In the genomic region with DNA sequence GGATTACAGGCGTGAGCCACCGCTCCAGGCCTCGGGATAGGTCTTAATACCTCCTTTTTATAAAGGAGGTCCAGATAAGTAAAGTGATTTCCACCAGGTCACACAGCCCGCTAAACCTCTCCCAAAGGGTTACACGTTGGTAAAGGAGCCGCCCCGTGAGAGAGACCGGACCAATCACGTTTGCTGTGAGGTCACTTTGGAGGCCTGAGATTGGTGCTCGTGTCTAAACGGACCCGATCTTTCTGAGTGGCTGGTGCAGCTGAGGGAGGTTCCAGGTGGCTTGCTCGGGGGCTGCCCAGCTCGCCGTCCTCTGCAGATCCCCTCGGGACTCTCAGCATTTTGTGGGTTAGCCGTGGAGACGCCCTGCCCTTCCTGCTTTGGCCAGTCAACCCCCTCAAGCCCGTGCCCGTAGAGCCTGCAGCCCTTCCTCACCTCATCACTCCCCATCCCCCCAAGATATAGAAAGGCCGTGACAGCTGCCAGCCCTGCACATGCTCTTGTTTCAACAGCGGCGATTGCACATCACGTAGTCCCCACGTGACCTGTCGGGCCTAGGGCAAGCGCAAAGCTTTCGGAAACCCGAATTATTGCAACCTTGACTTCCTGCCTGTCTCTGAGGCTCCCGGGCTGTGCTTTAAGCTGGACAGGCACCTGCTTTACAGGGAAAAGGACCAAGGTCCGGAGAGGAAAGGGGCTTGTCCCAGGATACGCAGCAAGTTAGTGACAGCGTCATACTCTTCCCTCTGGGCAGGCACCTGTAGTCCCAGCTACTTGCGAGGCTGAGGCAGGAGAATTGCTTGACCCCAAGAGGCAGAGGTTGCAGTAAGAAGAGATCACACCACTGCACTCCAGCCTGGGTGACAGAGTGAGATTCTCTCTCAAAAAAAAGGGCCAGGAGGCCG, we compare ENCODE assay signal across 8 cellular contexts. TPM values are rescaled to one million over a fixed set of nuclear protein-coding genes. Genes with fewer than 3 reads are reported as not detected.
DNase-seq lines count a peak whose midpoint lies in the region; ATAC-seq and TF ChIP-seq lines count a peak whose summit lies in the region.

No MANE protein-coding gene starts in this region.

- CTCF ChIA-PET in Calu3 (lab: Charles Lee): interaction anchor here (0.5 to 1.5 kb wide), 2 partner anchors 13 to 23 kb away, joined by 3 to 5 read pairs; partner anchors contain the start of gene ZYG11B
- CTCF ChIA-PET in IMR-90 (lab: Yijun Ruan, JAX): no interaction called here

- H3K9me3 ChIP-seq in IMR-90 (ENCODE audit: control insufficient read depth, insufficient read depth, low read length): no peaks in the 10 kb centered on the region
- no peaks in the 10 kb centered on the region for H3K9me3 ChIP-seq in SJSA1 (replicated peaks)
- H3K9me3 ChIP-seq in neutrophil: no peaks in the 10 kb centered on the region
- H3K9me3 ChIP-seq in subcutaneous abdominal adipose tissue (ENCODE audit: control insufficient read depth in 5 of 5, low read length in 5 of 5): no peaks in the 10 kb centered on the region

- H3K18ac ChIP-seq in IMR-90 (ENCODE audit: low read depth, low read length): peak overlapping the region; percentile 73

- H3K23ac ChIP-seq in IMR-90 (ENCODE audit: low read depth, low read length): peak overlapping the region; percentile 72; the same call in 1 of the 2 replicates

- H3K4ac ChIP-seq in IMR-90 (ENCODE audit: low read depth, low read length): peak overlapping the region; percentile 88

- H3K9ac ChIP-seq in IMR-90 (ENCODE audit: low read depth, low read length) (peak overlapping the region; percentile 17), subcutaneous abdominal adipose tissue (ENCODE audit: low read length in 5 of 5) (peak overlapping the region in 4 of 5 donors; percentile 69 to 82 (median 73))

- H3K14ac ChIP-seq in IMR-90 (replicated peaks; ENCODE audit: low read depth, low read length): peak overlapping the region; percentile 23

- peak overlapping the region; percentile 2; the same call in 1 of the 3 replicates for H2BK15ac ChIP-seq in IMR-90 (ENCODE audit: low read depth, low read length)

- H4K5ac ChIP-seq in IMR-90 (ENCODE audit: low read depth, low read length): peak overlapping the region; percentile 84

- no peaks in the 10 kb centered on the region for H3K36me3 ChIP-seq in IMR-90 (ENCODE audit: control insufficient read depth, insufficient read depth, low read length)
- H3K36me3 ChIP-seq in SJSA1: no peaks in the 10 kb centered on the region
- no peaks in the 10 kb centered on the region for H3K36me3 ChIP-seq in neutrophil
- H3K36me3 ChIP-seq in subcutaneous abdominal adipose tissue (ENCODE audit: control insufficient read depth in 5 of 5, insufficient read depth in 5 of 5, low read length in 5 of 5): no peaks in the 10 kb centered on the region

- dilution Hi-C loops in IMR-90 (cut with HindIII; ENCODE audit: low sequenced_read_pairs, unreplicated experiment): no loop called here

- H2BK120ac ChIP-seq in IMR-90 (ENCODE audit: low read depth, low read length): peak overlapping the region; percentile 32

- H3K79me1 ChIP-seq in IMR-90 (ENCODE audit: low read depth in 1 of 2, low read length in 2 of 2): peaks cover 4 to 9% of the 10 kb centered on the region in 2 experiments; a peak in 3 of 4 replicates

- POLR2A ChIA-PET in IMR-90 (lab: Charles Lee; ENCODE audit: unreplicated experiment): no interaction called here

- H3K27ac ChIP-seq in IMR-90 (ENCODE audit: insufficient read depth, low read length) (peak overlapping the region; percentile 42), SJSA1 (peak overlapping the region; percentile 14; the same call in 1 of the 2 replicates), neutrophil (peak overlapping the region; percentile 92), subcutaneous abdominal adipose tissue (ENCODE audit: low read depth, low read length) (peak overlapping the region; percentile 67)

- H3K4me1 ChIP-seq in IMR-90 (ENCODE audit: control insufficient read depth, insufficient read depth, low read length) (peaks cover 8% of the 10 kb centered on the region), SJSA1 (replicated peaks) (peaks cover 11% of the 10 kb centered on the region), neutrophil (ENCODE audit: control insufficient read depth in 1 of 2, insufficient read depth in 1 of 2, low read depth in 1 of 2, low read length in 1 of 2) (peaks cover 60 to 68% of the 10 kb centered on the region in 2 experiments), subcutaneous abdominal adipose tissue (ENCODE audit: control insufficient read depth in 5 of 5, insufficient read depth in 5 of 5, low read length in 5 of 5) (peaks cover 4 to 33% (median 23%) of the 10 kb centered on the region in 5 donors)

- TF ChIP-seq CTCF in Calu3 (IDR thresholded peaks at IDR 0.05; ENCODE audit: unreplicated experiment): no peak
- no peak for TF ChIP-seq CTCF in IMR-90 (conservative IDR thresholded peaks at IDR 0.05; ENCODE audit: low read depth, low read length)
- peak; percentile 25 for TF ChIP-seq CTCF in neutrophil (IDR thresholded peaks at IDR 0.05)

- no peak for TF ChIP-seq RAD21 in IMR-90 (IDR thresholded peaks at IDR 0.05; ENCODE audit: low read length)

- peaks cover 20% of the 10 kb centered on the region for H3K36me3 Mint-ChIP-seq in Calu3 (ENCODE audit: insufficient read depth, unreplicated experiment)
- peaks cover 2% of the 10 kb centered on the region for H3K36me3 Mint-ChIP-seq in activated naive CD4-positive, alpha-beta T cell treated with anti-CD3 and anti-CD28 coated beads, Interleukin-2, amount 50 U/mL, for 24 hours

- peak overlapping the region; percentile 13 for H2AK9ac ChIP-seq in IMR-90 (replicated peaks; ENCODE audit: low read depth, low read length, poor library complexity)

- BruUV-seq in Calu3 (replicated peaks; lab: Mats Ljungman, UMichigan) (no TSS peak), IMR-90 (replicated peaks; lab: Mats Ljungman, UMichigan) (no TSS peak)

- in situ Hi-C loops in IMR-90 (cut with MboI; ENCODE audit: low sequenced_read_pairs): loop anchor here (10.0 kb wide), 1 partner anchor 482 kb away; no protein-coding TSS in a partner anchor

- H2BK5ac ChIP-seq in IMR-90 (ENCODE audit: low read depth, low read length, poor library complexity, severe bottlenecking): peak overlapping the region; percentile 31

- no peaks in the 10 kb centered on the region for H3K9me3 Mint-ChIP-seq in Calu3 (ENCODE audit: low read depth, unreplicated experiment)
- H3K9me3 Mint-ChIP-seq in activated naive CD4-positive, alpha-beta T cell treated with anti-CD3 and anti-CD28 coated beads, Interleukin-2, amount 50 U/mL, for 24 hours: no peaks in the 10 kb centered on the region

- intact Hi-C loops in Calu3 (cut with micrococcal nuclease; ENCODE audit: unreplicated experiment): loop anchor here (5.0 kb wide), 3 partner anchors 44 to 494 kb away; partner anchors contain the start of gene CPT2
- intact Hi-C loops in IMR-90 (cut with micrococcal nuclease): loop anchor here (5.0 to 10.0 kb wide), 3 partner anchors 44 to 479 kb away; partner anchors contain the start of genes ECHDC2 and SCP2

- no peak overlapping the region for H3K56ac ChIP-seq in IMR-90 (ENCODE audit: extremely low read depth, insufficient read depth, low read length)

- WGBS in IMR-90 (ENCODE audit: extremely low coverage in 2 of 2, insufficient read length in 1 of 2), 2 experiments: 4% methylated on average over 18 of the region's 35 CpGs; no CpG with 5 or more reads in 1 of the 2 experiments

- DNase-seq in Calu3: peak; percentile 87
- DNase-seq in IMR-90: peak; percentile 80
- DNase-seq in SJSA1 (ENCODE audit: low read depth in 1 of 2, low spot score in 2 of 2): peak; percentile 68 to 78
- DNase-seq in globus pallidus (ENCODE audit: low spot score): peak; percentile 95

- peak overlapping the region; percentile 15 for H2AK5ac ChIP-seq in IMR-90 (ENCODE audit: low read depth, low read length)

- H3K9me1 ChIP-seq in IMR-90 (ENCODE audit: insufficient read depth, low read length): peaks cover 14% of the 10 kb centered on the region

- peak overlapping the region; percentile 77 for H4K91ac ChIP-seq in IMR-90 (ENCODE audit: insufficient read depth, low read depth, low read length)

- H2BK20ac ChIP-seq in IMR-90 (ENCODE audit: low read depth, low read length): peak overlapping the region; percentile 14

- peak overlapping the region; percentile 98 for H3K4me3 Mint-ChIP-seq in Calu3 (ENCODE audit: low read depth, unreplicated experiment)
- peak overlapping the region; percentile 89 for H3K4me3 Mint-ChIP-seq in activated naive CD4-positive, alpha-beta T cell treated with anti-CD3 and anti-CD28 coated beads, Interleukin-2, amount 50 U/mL, for 24 hours

- peak overlapping the region; percentile 55 for H3K4me3 ChIP-seq in IMR-90 (ENCODE audit: insufficient read depth, low read depth, low read length)
- peak overlapping the region; percentile 41 for H3K4me3 ChIP-seq in SJSA1
- H3K4me3 ChIP-seq in neutrophil (ENCODE audit: low read depth in 1 of 2, low read length in 1 of 2): peak overlapping the region; percentile 66 to 80
- H3K4me3 ChIP-seq in subcutaneous abdominal adipose tissue (ENCODE audit: low read depth in 1 of 5, low read length in 5 of 5): peak overlapping the region; percentile 74 to 92 (median 83)

- ATAC-seq in GM21528 (IDR thresholded peaks at IDR 0.05; ENCODE audit: low FRiP score, unreplicated experiment): peak; percentile 88
- peak; percentile 85 for ATAC-seq in IMR-90 (ENCODE audit: low read depth)

- peak overlapping the region; percentile 96 for H3K27ac Mint-ChIP-seq in Calu3 (ENCODE audit: unreplicated experiment)
- H3K27ac Mint-ChIP-seq in activated naive CD4-positive, alpha-beta T cell treated with anti-CD3 and anti-CD28 coated beads, Interleukin-2, amount 50 U/mL, for 24 hours: peak overlapping the region; percentile 98

- H3K27me3 ChIP-seq in IMR-90 (ENCODE audit: control insufficient read depth, insufficient read depth, low read length): no peaks in the 10 kb centered on the region
- H3K27me3 ChIP-seq in SJSA1 (replicated peaks): no peaks in the 10 kb centered on the region
- no peaks in the 10 kb centered on the region for H3K27me3 ChIP-seq in neutrophil
- H3K27me3 ChIP-seq in subcutaneous abdominal adipose tissue (ENCODE audit: control insufficient read depth in 5 of 5, insufficient read depth in 4 of 5, low read length in 5 of 5): no peaks in the 10 kb centered on the region

- no peaks in the 10 kb centered on the region for H3K27me3 Mint-ChIP-seq in Calu3 (ENCODE audit: unreplicated experiment)
- H3K27me3 Mint-ChIP-seq in activated naive CD4-positive, alpha-beta T cell treated with anti-CD3 and anti-CD28 coated beads, Interleukin-2, amount 50 U/mL, for 24 hours: no peaks in the 10 kb centered on the region

- no peak for TF ChIP-seq POLR2A in IMR-90 (IDR thresholded peaks at IDR 0.05; ENCODE audit: low read depth, low read length)

- H4K8ac ChIP-seq in IMR-90 (ENCODE audit: low read depth in 2 of 2, low read length in 2 of 2): peak overlapping the region; percentile 88 to 90

- H3K4me2 ChIP-seq in IMR-90 (ENCODE audit: low read depth, low read length): peak overlapping the region; percentile 93

- no peaks in the 10 kb centered on the region for H4K20me1 ChIP-seq in IMR-90 (ENCODE audit: insufficient read depth, low read length)

- H3K4me1 Mint-ChIP-seq in Calu3 (ENCODE audit: low read depth, unreplicated experiment): peaks cover 38% of the 10 kb centered on the region
- peaks cover 26% of the 10 kb centered on the region for H3K4me1 Mint-ChIP-seq in activated naive CD4-positive, alpha-beta T cell treated with anti-CD3 and anti-CD28 coated beads, Interleukin-2, amount 50 U/mL, for 24 hours

- peak overlapping the region; percentile 93 for H2AFZ ChIP-seq in IMR-90 (replicated peaks; ENCODE audit: low read length, poor library complexity)

RNA-seq across cellular contexts. Expression of gene COA7, which starts 5.0 kb away (rescaled TPM):
- 42.4 and 43.0 TPM in 2 replicates for total RNA-seq in Calu3 (2022)
- 17.5 and 20.3 TPM in 2 replicates for total RNA-seq in IMR-90 (2012; rRNA removed)
- 8.9 and 9.3 TPM in 2 replicates for polyA plus RNA-seq in IMR-90 (2012; rRNA removed)
- 3.5 and 4.5 TPM in 2 replicates for polyA plus RNA-seq in IMR-90 (2012; cell fraction: cytosol; rRNA removed)
- polyA plus RNA-seq in IMR-90 (2012; cell fraction: nucleus; rRNA removed; ENCODE audit: low replicate concordance): 2.1 and 3.2 TPM in 2 replicates
- 9.4 and 12.3 TPM in 2 replicates for total RNA-seq in SJSA1 (2014; rRNA removed; shearing (Covaris generic))

RNA-seq across cellular contexts. Expression of gene ZYG11B, which starts 23.1 kb away (rescaled TPM):
- total RNA-seq in Calu3 (2022) (14.2 and 14.8 TPM in 2 replicates), IMR-90 (2012; rRNA removed) (46.1 and 55.2 TPM in 2 replicates)
- 6.5 and 8.1 TPM in 2 replicates for polyA plus RNA-seq in IMR-90 (2012; rRNA removed)
- polyA plus RNA-seq in IMR-90 (2012; cell fraction: cytosol; rRNA removed): 3.3 and 4.1 TPM in 2 replicates
- 2.7 and 7.7 TPM in 2 replicates for polyA plus RNA-seq in IMR-90 (2012; cell fraction: nucleus; rRNA removed; ENCODE audit: low replicate concordance)
- 21.2 and 37.7 TPM in 2 replicates for total RNA-seq in SJSA1 (2014; rRNA removed; shearing (Covaris generic))

Comparison
In these comparisons a context has a peak if more than half of its experiments do, and no peak if none do; other contexts are left out.
1. Peak in every context shown above with its lines: DNase-seq, ATAC-seq, H3K4me3 ChIP-seq and H3K27ac ChIP-seq.
2. H3K27ac ChIP-seq: peak in every context shown above with its lines; median percentile 92 in neutrophil; 67 in subcutaneous abdominal adipose tissue; 42 in IMR-90; 14 in SJSA1.